Comparison of ENCODE assay signal across 29 cellular contexts in genomic region chr21:29716753-29717152, GRCh38.
"Had no signal": no experiment of that assay in that cellular context is flagged by ENCODE, and none has a peak within 500 bp of the region (broad histone marks: within the 10 kb centered on the region; RNA-seq: fewer than 3 reads in every experiment).

No MANE protein-coding gene starts in this region.

- H3K4me3 ChIP-seq: colonic mucosa, coronary artery, dorsolateral prefrontal cortex, esophagus muscularis mucosa, esophagus squamous epithelium, gastrocnemius medialis, gastroesophageal sphincter, heart left ventricle, heart right ventricle, hepatocyte had no signal

- H3K4me3 Mint-ChIP-seq: dendritic cell treated with granulocyte-macrophage colony-stimulating factor and Interleukin-4, amounts not matched to agents 40 ng/mL and 50 ng/mL, for 4 days; effector memory CD8-positive, alpha-beta T cell; endodermal cell had no signal

- H3K36me3 ChIP-seq: colonic mucosa, esophagus muscularis mucosa, esophagus squamous epithelium, gastrocnemius medialis, gastroesophageal sphincter, heart left ventricle, heart right ventricle had no signal

- H3K27ac ChIP-seq: colonic mucosa, coronary artery, dorsolateral prefrontal cortex, esophagus muscularis mucosa, esophagus squamous epithelium, foreskin keratinocyte, gastrocnemius medialis, gastroesophageal sphincter, heart left ventricle, heart right ventricle, hepatocyte had no signal

- H3K79me2 ChIP-seq: hepatocyte had no signal

- H3K27me3 Mint-ChIP-seq: effector memory CD8-positive, alpha-beta T cell had no signal

- H3K27me3 ChIP-seq: colonic mucosa, esophagus muscularis mucosa, esophagus squamous epithelium, foreskin keratinocyte, gastrocnemius medialis, gastroesophageal sphincter, heart right ventricle, hepatocyte had no signal

- H2AFZ ChIP-seq: hepatocyte had no signal

- H3K4me1 ChIP-seq: colonic mucosa, esophagus muscularis mucosa, esophagus squamous epithelium, gastrocnemius medialis, gastroesophageal sphincter, heart left ventricle, heart right ventricle had no signal

- H3K4me2 ChIP-seq: hepatocyte had no signal

- H3K27ac Mint-ChIP-seq: dendritic cell treated with granulocyte-macrophage colony-stimulating factor and Interleukin-4, amounts not matched to agents 40 ng/mL and 50 ng/mL, for 4 days; effector memory CD8-positive, alpha-beta T cell; endodermal cell had no signal

- DNase-seq: colonic mucosa; cortex of kidney; dermis blood vessel endothelial cell; dorsolateral prefrontal cortex; effector CD4-positive, alpha-beta T cell; effector CD8-positive, alpha-beta T cell; effector memory CD4-positive, alpha-beta T cell; effector memory CD8-positive, alpha-beta T cell; endodermal cell; erythroblast; esophagus squamous epithelium; foreskin fibroblast; foreskin keratinocyte; foreskin melanocyte; gastrocnemius medialis; glutamatergic neuron; head of caudate nucleus; heart left ventricle; heart right ventricle had no signal

- H3K9me3 ChIP-seq: colonic mucosa, esophagus muscularis mucosa, esophagus squamous epithelium, gastrocnemius medialis, gastroesophageal sphincter had no signal

- ATAC-seq: effector memory CD8-positive, alpha-beta T cell; esophagus mucosa; foreskin keratinocyte; gastrocnemius medialis; gastroesophageal sphincter; heart left ventricle; heart right ventricle had no signal

- FAIRE-seq: colon, endometrium, endothelial cell of umbilical vein, frontal cortex had no signal
